In genomic region chr19:50178859-50179537, GRCh38 we compare ENCODE assay signal across 1 cellular context.
TF ChIP-seq lines count a peak whose summit lies in the region.

No MANE protein-coding gene starts in this region.

TF ChIP-seq in HEK293, 187 proteins besides CTCF, POLR2A, EP300 and RAD21 (continued from another document):
- no peak for TF ChIP-seq ELK4 (IDR thresholded peaks at IDR 0.05; ENCODE audit: borderline replicate concordance, low read depth, low read length)
- no peak; the same call in 1 of the 2 replicates for TF ChIP-seq KLF17 (tag by site-specific recombination; IDR thresholded peaks at IDR 0.05)
- peak; percentile 89 for TF ChIP-seq ATF2 (tag by site-specific recombination; IDR thresholded peaks at IDR 0.05; ENCODE audit: low read depth)
- no peak for TF ChIP-seq SALL2 (tag by site-specific recombination; IDR thresholded peaks at IDR 0.05; ENCODE audit: borderline replicate concordance)
- peak; percentile 64 for TF ChIP-seq ZNF335 (tag by site-specific recombination; conservative IDR thresholded peaks at IDR 0.05)
- no peak for TF ChIP-seq ZNF10 (tag by site-specific recombination; IDR thresholded peaks at IDR 0.05)
- TF ChIP-seq ZNF660 (tag by site-specific recombination; IDR thresholded peaks at IDR 0.05): peak; percentile 47; the same call in 1 of the 2 replicates
- TF ChIP-seq ZFP69B (tag by site-specific recombination; IDR thresholded peaks at IDR 0.05): no peak
- peak; percentile 90 for TF ChIP-seq ZNF629 (tag by site-specific recombination; IDR thresholded peaks at IDR 0.05)
- peak; percentile 94 for TF ChIP-seq ZBTB21 (tag by site-specific recombination; IDR thresholded peaks at IDR 0.05)
- TF ChIP-seq ZNF366 (tag by site-specific recombination; conservative IDR thresholded peaks at IDR 0.05): peak; percentile 55
- TF ChIP-seq ZBTB6 (tag by site-specific recombination; IDR thresholded peaks at IDR 0.05): no peak
- TF ChIP-seq ZEB2 (tag by site-specific recombination; IDR thresholded peaks at IDR 0.05): 0 out of 2 replicates have a peak, but pooled peaks have one; percentile 15
- peak; percentile 57; the same call in 1 of the 2 replicates for TF ChIP-seq SP7 (tag by site-specific recombination; IDR thresholded peaks at IDR 0.05)
- peak; percentile 79 for TF ChIP-seq PRDM1 (tag by site-specific recombination; IDR thresholded peaks at IDR 0.05)
- no peak for TF ChIP-seq ZXDB (tag by site-specific recombination; IDR thresholded peaks at IDR 0.05)
